9 cellular contexts compared by ENCODE assay signal in genomic region chr18:54223568-54224241, GRCh38. TPM values are rescaled to one million over a fixed set of nuclear protein-coding genes. Genes with fewer than 3 reads are reported as not detected.
DNase-seq lines count a peak whose midpoint lies in the region; ATAC-seq, FAIRE-seq and TF ChIP-seq lines count a peak whose summit lies in the region.
"Had no signal": no experiment of that assay in that cellular context is flagged by ENCODE, and none has a peak within 500 bp of the region (broad histone marks: within the 10 kb centered on the region; RNA-seq: fewer than 3 reads in every experiment).

No MANE protein-coding gene starts in this region.

- peak overlapping the region; percentile 61 for H3K4me3 ChIP-seq in HUES48 (ENCODE audit: low read depth, low read length)
- peak overlapping the region; percentile 80 to 85 for H3K4me3 ChIP-seq in foreskin fibroblast (ENCODE audit: low read depth in 1 of 2, low read length in 2 of 2)
- peak overlapping the region; percentile 58 to 64 for H3K4me3 ChIP-seq in neutrophil (ENCODE audit: low read depth in 1 of 2, low read length in 1 of 2)
- H3K4me3 ChIP-seq in upper lobe of right lung: peak overlapping the region; percentile 71

- H3K27ac ChIP-seq in HUES48 (ENCODE audit: low read depth, low read length): no peak overlapping the region
- peak overlapping the region; percentile 88 for H3K27ac ChIP-seq in neutrophil
- peak overlapping the region; percentile 80 for H3K27ac ChIP-seq in upper lobe of right lung

- peak; percentile 62 for FAIRE-seq in RCC 7860 (lab: Jason Lieb, UNC)
- FAIRE-seq: colon had no signal

- H3K27me3 ChIP-seq in HUES48 (ENCODE audit: control insufficient read depth, insufficient read depth, low read length) (no peaks in the 10 kb centered on the region), neutrophil (no peaks in the 10 kb centered on the region), upper lobe of right lung (no peaks in the 10 kb centered on the region)

- intact Hi-C loops in upper lobe of right lung (cut with DNase I): no loop called here

- TF ChIP-seq CTCF in foreskin fibroblast (IDR thresholded peaks at IDR 0.05; ENCODE audit: low read depth, low read length): no peak
- TF ChIP-seq CTCF in neutrophil (IDR thresholded peaks at IDR 0.05): no peak
- TF ChIP-seq CTCF in upper lobe of right lung (IDR thresholded peaks at IDR 0.05): no peak

- ATAC-seq in GM21529 (IDR thresholded peaks at IDR 0.05; ENCODE audit: unreplicated experiment) (peak; percentile 12), upper lobe of right lung (peak; percentile 20)

- H3K36me3 ChIP-seq in HUES48 (ENCODE audit: control insufficient read depth, insufficient read depth, low read length): 0 out of 2 replicates have a peak, but pooled peaks cover 9% of the 10 kb centered on the region
- H3K36me3 ChIP-seq in neutrophil: no peaks in the 10 kb centered on the region
- H3K36me3 ChIP-seq in upper lobe of right lung: no peaks in the 10 kb centered on the region

- H3K9me3 ChIP-seq in HUES48 (ENCODE audit: control insufficient read depth, insufficient read depth, low read length) (no peaks in the 10 kb centered on the region), neutrophil (no peaks in the 10 kb centered on the region), upper lobe of right lung (no peaks in the 10 kb centered on the region)

- no peak overlapping the region for H3K9ac ChIP-seq in HUES48 (ENCODE audit: low read depth, low read length)

- DNase-seq in DMS 273 (lab: John Stamatoyannopoulos, UW; ENCODE audit: unreplicated experiment) (peak; percentile 83), RCC 7860 (ENCODE audit: low spot score) (peak; percentile 54), activated gamma-delta T cell (lab: John Stamatoyannopoulos, UW) (peak; percentile 17), foreskin fibroblast (peak; percentile 90 to 95), upper lobe of right lung (peak; percentile 73)

- peaks cover 31% of the 10 kb centered on the region for H3K4me1 ChIP-seq in HUES48 (ENCODE audit: control insufficient read depth, insufficient read depth, low read length)
- H3K4me1 ChIP-seq in neutrophil (ENCODE audit: control insufficient read depth in 1 of 2, insufficient read depth in 1 of 2, low read depth in 1 of 2, low read length in 1 of 2): peaks cover 26 to 37% of the 10 kb centered on the region in 2 experiments
- peaks cover 27% of the 10 kb centered on the region for H3K4me1 ChIP-seq in upper lobe of right lung

RNA-seq across cellular contexts. Expression of gene MBD2, which starts 0.8 kb away (rescaled TPM):
- total RNA-seq in upper lobe of right lung: 78.4 TPM

RNA-seq across cellular contexts. Expression of gene POLI, which starts 45.6 kb away (rescaled TPM):
- 32.0 TPM for total RNA-seq in upper lobe of right lung

Comparison
In these comparisons a context has a peak if more than half of its experiments do, and no peak if none do; other contexts are left out.
1. DNase-seq: peak in every context shown above with its lines; median percentile 92 in foreskin fibroblast; 83 in DMS 273; 73 in upper lobe of right lung; 54 in RCC 7860; 17 in activated gamma-delta T cell.